8 cellular contexts compared by ENCODE assay signal in the genomic region with DNA sequence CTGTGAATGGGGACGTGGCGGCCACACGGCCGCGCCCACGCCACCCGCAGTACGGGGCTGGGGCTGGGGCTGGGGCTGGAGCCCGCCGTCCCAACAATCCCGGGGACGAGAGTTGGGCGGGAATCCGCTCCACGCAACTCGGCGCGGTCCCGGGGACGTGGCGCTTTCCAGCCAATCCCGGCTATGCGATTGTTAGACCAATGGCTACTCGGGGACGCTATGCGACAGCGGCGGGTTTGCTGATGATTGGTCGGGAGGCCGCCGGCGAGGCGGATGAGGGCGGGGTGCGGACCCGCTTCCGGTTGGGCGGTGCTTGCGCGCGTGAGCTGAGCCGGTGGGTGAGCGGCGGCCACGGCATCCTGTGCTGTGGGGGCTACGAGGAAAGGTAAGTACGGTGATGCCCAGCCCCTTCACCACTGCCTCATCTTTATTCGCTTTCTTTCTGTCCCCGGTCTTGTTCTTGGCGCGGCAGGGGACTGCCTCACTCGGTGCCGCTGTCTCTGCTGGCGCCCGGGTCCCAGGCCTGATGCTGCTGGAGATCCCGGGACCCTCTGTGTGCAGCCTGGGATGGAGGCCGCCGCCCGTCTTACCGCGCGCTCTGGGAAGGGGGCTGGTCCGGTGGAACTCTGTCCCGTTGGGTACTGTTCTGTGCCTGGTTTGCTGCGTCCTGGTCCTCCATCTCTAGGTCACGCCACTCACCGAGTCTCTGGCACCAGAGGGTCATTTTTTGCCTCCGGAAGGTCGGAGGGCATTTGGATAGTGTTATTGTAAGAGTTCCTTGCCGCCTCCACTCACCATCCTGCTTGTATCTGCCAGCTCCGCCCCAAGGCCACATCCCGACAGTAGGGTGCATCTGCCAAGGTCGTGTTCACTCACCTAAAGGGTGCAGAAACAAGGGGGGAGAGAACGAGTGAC. TPM values are rescaled to one million over a fixed set of nuclear protein-coding genes. Genes with fewer than 3 reads are reported as not detected.
DNase-seq lines count a peak whose midpoint lies in the region; ATAC-seq and FAIRE-seq lines count a peak whose summit lies in the region.

TSS of gene CALU (plus strand) at position 312 of the 915 bp plus-strand sequence. CDS start 9,225 bp downstream, outside the sequence.

- peaks cover 38% of the 10 kb centered on the region for H3K4me1 Mint-ChIP-seq in activated CD8-positive, alpha-beta memory T cell treated with anti-CD3 and anti-CD28 coated beads, Interleukin-2, amount 10 ng/mL, durations not matched to agents 7 days and 5 days

- no peaks in the 10 kb centered on the region for H3K9me3 Mint-ChIP-seq in activated CD8-positive, alpha-beta memory T cell treated with anti-CD3 and anti-CD28 coated beads, Interleukin-2, amount 10 ng/mL, durations not matched to agents 7 days and 5 days (ENCODE audit: low read depth)

- no peak within 1 kb of the TSS for H2AFZ ChIP-seq in mesenchymal stem cell (ENCODE audit: low read depth, low read length)

- H4K8ac ChIP-seq in mesenchymal stem cell (ENCODE audit: low read length) = peak within 1 kb of the TSS; percentile 98

- H3K9ac ChIP-seq in endocrine pancreas (ENCODE audit: control insufficient read depth, insufficient read depth, low read length) (peak within 1 kb of the TSS; percentile 98), mesenchymal stem cell (ENCODE audit: low read length) (peak within 1 kb of the TSS; percentile 99)

- peak within 1 kb of the TSS; percentile 95 for H3K27ac Mint-ChIP-seq in activated CD8-positive, alpha-beta memory T cell treated with anti-CD3 and anti-CD28 coated beads, Interleukin-2, amount 10 ng/mL, durations not matched to agents 7 days and 5 days

- H3K14ac ChIP-seq in mesenchymal stem cell (ENCODE audit: low read length in 2 of 2) = peak within 1 kb of the TSS; percentile 76 to 91

- no peaks in the 10 kb centered on the region for H3K36me3 ChIP-seq in endocrine pancreas (ENCODE audit: control insufficient read depth, insufficient read depth, low read length)
- H3K36me3 ChIP-seq in mesenchymal stem cell (ENCODE audit: control insufficient read depth in 1 of 2, insufficient read depth in 2 of 2, low read depth in 1 of 2, low read length in 2 of 2) = peaks cover 6 to 9% of the 10 kb centered on the region in 2 experiments

- FAIRE-seq in HTR-8/SVneo (lab: Jason Lieb, UNC) = peak; percentile 63

- under 1% methylated on average over 67 of the region's 74 CpGs for WGBS in mesenchymal stem cell

- peak within 1 kb of the TSS; percentile 94 for H2AK5ac ChIP-seq in mesenchymal stem cell (ENCODE audit: low read length, severe bottlenecking)

- no peaks in the 10 kb centered on the region for H3K9me3 ChIP-seq in endocrine pancreas (ENCODE audit: control insufficient read depth, low read length)
- H3K9me3 ChIP-seq in mesenchymal stem cell (ENCODE audit: control insufficient read depth, low read length) = no peaks in the 10 kb centered on the region

- peak within 1 kb of the TSS; percentile 99 for H4K91ac ChIP-seq in mesenchymal stem cell (ENCODE audit: low read length)

- H2BK15ac ChIP-seq in mesenchymal stem cell (ENCODE audit: low read depth, poor library complexity, severe bottlenecking) = peak within 1 kb of the TSS; percentile 99

- H3K23ac ChIP-seq in mesenchymal stem cell (ENCODE audit: low read length in 2 of 2) = peak within 1 kb of the TSS; percentile 43 to 66

- DNase-seq in COLO829 (ENCODE audit: low spot score) (peak; percentile 100), HTR-8/SVneo (ENCODE audit: insufficient read length, low spot score) (peak; percentile 97), NOMO-1 treated with dmso at 0.1 percent for 144 hours (lab: John Stamatoyannopoulos, UW; ENCODE audit: unreplicated experiment) (peak; percentile 55), mesenchymal stem cell (peak; percentile 98)
- peak; percentile 97 for DNase-seq in activated CD8-positive, alpha-beta memory T cell treated with anti-CD3 and anti-CD28 coated beads, Interleukin-2, amount 10 ng/mL, durations not matched to agents 7 days and 5 days
- DNase-seq in stimulated activated CD8-positive, alpha-beta memory T cell treated with anti-CD3 and anti-CD28 coated beads, Interleukin-12 subunit alpha, Interleukin-12 subunit beta, amount 100 ng/mL, for 4 hours (ENCODE audit: low read depth) = peak; percentile 88

- H3K4me2 ChIP-seq in mesenchymal stem cell (ENCODE audit: low read length, poor library complexity, severe bottlenecking) = peak within 1 kb of the TSS; percentile 90

- peaks cover 17% of the 10 kb centered on the region for H3K4me1 ChIP-seq in endocrine pancreas (ENCODE audit: control insufficient read depth, insufficient read depth, low read length)
- H3K4me1 ChIP-seq in mesenchymal stem cell (ENCODE audit: control insufficient read depth, insufficient read depth, low read depth, low read length) = peaks cover 1% of the 10 kb centered on the region

- ATAC-seq in GM21367 (IDR thresholded peaks at IDR 0.05; ENCODE audit: unreplicated experiment) = peak; percentile 96
- peak; percentile 97 for ATAC-seq in activated CD8-positive, alpha-beta memory T cell treated with anti-CD3 and anti-CD28 coated beads, Interleukin-2, amount 10 ng/mL, durations not matched to agents 7 days and 5 days

- no peaks in the 10 kb centered on the region for H3K27me3 Mint-ChIP-seq in activated CD8-positive, alpha-beta memory T cell treated with anti-CD3 and anti-CD28 coated beads, Interleukin-2, amount 10 ng/mL, durations not matched to agents 7 days and 5 days

- peaks cover 10% of the 10 kb centered on the region for H3K36me3 Mint-ChIP-seq in activated CD8-positive, alpha-beta memory T cell treated with anti-CD3 and anti-CD28 coated beads, Interleukin-2, amount 10 ng/mL, durations not matched to agents 7 days and 5 days

- peak within 1 kb of the TSS; percentile 89 for H2BK120ac ChIP-seq in mesenchymal stem cell (ENCODE audit: low read depth, low read length)

- H2BK5ac ChIP-seq in mesenchymal stem cell (ENCODE audit: low read depth, low read length, poor library complexity, severe bottlenecking) = peak within 1 kb of the TSS; percentile 76

- H3K4me3 Mint-ChIP-seq in activated CD8-positive, alpha-beta memory T cell treated with anti-CD3 and anti-CD28 coated beads, Interleukin-2, amount 10 ng/mL, durations not matched to agents 7 days and 5 days = peak within 1 kb of the TSS; percentile 95

- peak within 1 kb of the TSS; percentile 99 to 100 for H3K4ac ChIP-seq in mesenchymal stem cell (ENCODE audit: low read depth in 1 of 2, low read length in 2 of 2)

- no peaks in the 10 kb centered on the region for H3K79me1 ChIP-seq in mesenchymal stem cell (replicated peaks; ENCODE audit: low read length, poor library complexity, severe bottlenecking)

- peak within 1 kb of the TSS; percentile 96 to 99 for H3K18ac ChIP-seq in mesenchymal stem cell (ENCODE audit: low read depth in 1 of 2, low read length in 2 of 2)

- H3K27me3 ChIP-seq in endocrine pancreas (ENCODE audit: control insufficient read depth, insufficient read depth, low read length) (no peaks in the 10 kb centered on the region), mesenchymal stem cell (ENCODE audit: control insufficient read depth in 1 of 2, insufficient read depth in 1 of 2, low read length in 2 of 2) (no peaks in the 10 kb centered on the region)

- peak within 1 kb of the TSS; percentile 89 for H3K27ac ChIP-seq in mesenchymal stem cell (ENCODE audit: low read length, poor library complexity, severe bottlenecking)

- CTCF ChIA-PET in activated CD8-positive, alpha-beta memory T cell treated with anti-CD3 and anti-CD28 coated beads, Interleukin-2, amount 10 ng/mL, durations not matched to agents 7 days and 5 days (lab: Charles Lee) = interaction anchor here (0.6 to 3.5 kb wide), 9 partner anchors 12 to 425 kb away, joined by 3 to 13 read pairs (median 3); no protein-coding TSS in a partner anchor

- H2BK12ac ChIP-seq in mesenchymal stem cell (ENCODE audit: low read length in 2 of 2) = peak within 1 kb of the TSS; percentile 45 to 83

- H3K4me3 ChIP-seq in endocrine pancreas (ENCODE audit: control insufficient read depth, insufficient read depth, low read length) (peak within 1 kb of the TSS; percentile 100), mesenchymal stem cell (ENCODE audit: insufficient read depth in 1 of 2, low read depth in 1 of 2, low read length in 2 of 2) (peak within 1 kb of the TSS; percentile 97 to 99)

RNA-seq across cellular contexts. Expression of gene CALU, which starts in this region (rescaled TPM):
- total RNA-seq in activated CD8-positive, alpha-beta memory T cell treated with anti-CD3 and anti-CD28 coated beads, Interleukin-2, amount 10 ng/mL, durations not matched to agents 7 days and 5 days = 10 to 100 TPM; 28.2 to 39.0 TPM
- polyA plus RNA-seq in mesenchymal stem cell (2013, experiment 1 of 2) = 923 TPM
- 940 TPM for polyA plus RNA-seq in mesenchymal stem cell (2013, experiment 2 of 2)

Comparison
In these comparisons a context has a peak if more than half of its experiments do, and no peak if none do; other contexts are left out.
1. Peak in every context shown above with its lines: DNase-seq, ATAC-seq, H3K4me3 ChIP-seq and H3K27ac ChIP-seq.